Comparison of ENCODE assay signal across 9 cellular contexts in genomic region chr4:142379277-142380051, GRCh38.
A peak's percentile ranks its signal among the peaks of the same experiment; 100 is the strongest.
DNase-seq lines count a peak whose midpoint lies in the region; ATAC-seq, FAIRE-seq and TF ChIP-seq lines count a peak whose summit lies in the region.
"Had no signal": no experiment of that assay in that cellular context is flagged by ENCODE, and none has a peak within 500 bp of the region (broad histone marks: within the 10 kb centered on the region; RNA-seq: fewer than 3 reads in every experiment).

No MANE protein-coding gene starts in this region.

- peak overlapping the region; percentile 99 for H2BK120ac ChIP-seq in trophoblast cell (ENCODE audit: insufficient read depth, low read length, poor library complexity)

- peak overlapping the region; percentile 92 for H2BK5ac ChIP-seq in trophoblast cell (ENCODE audit: low read depth, low read length, poor library complexity)

- H3K23ac ChIP-seq in trophoblast cell (ENCODE audit: low read length) = no peak overlapping the region

- no peaks in the 10 kb centered on the region for H3F3A ChIP-seq in PC-3 (ENCODE audit: low read length, unreplicated experiment)

- H3K79me2 ChIP-seq in PC-3 (ENCODE audit: low read length) = no peaks in the 10 kb centered on the region; the same call in 1 of the 2 replicates
- no peaks in the 10 kb centered on the region for H3K79me2 ChIP-seq in trophoblast cell (ENCODE audit: control insufficient read depth, insufficient read depth, low read length, poor library complexity)

- H2AFZ ChIP-seq in PC-3 (ENCODE audit: low read length) = 0 out of 2 replicates have a peak overlapping the region, but pooled peaks have one; percentile 3
- H2AFZ ChIP-seq in trophoblast cell (ENCODE audit: insufficient read depth, low read length, poor library complexity) = no peak overlapping the region

- intact Hi-C loops in PC-3 (cut with micrococcal nuclease) (loop anchor here (1.0 to 2.0 kb wide), 2 partner anchors 25 to 29 kb away; no protein-coding TSS in a partner anchor), right lobe of liver (cut with DNase I) (no loop called here)

- ATAC-seq in PC-3 = peak; percentile 88
- no peak for ATAC-seq in HG02840 (IDR thresholded peaks at IDR 0.05; ENCODE audit: low FRiP score, unreplicated experiment)
- no peak for ATAC-seq in right lobe of liver
- no peak for ATAC-seq in GM19351 (IDR thresholded peaks at IDR 0.05; ENCODE audit: unreplicated experiment)

- CTCF ChIA-PET in PC-3 (lab: Charles Lee) = no interaction called here

- POLR2A ChIA-PET in PC-3 (lab: Charles Lee; ENCODE audit: unreplicated experiment) = interaction anchor here (0.6 to 1.0 kb wide), 2 partner anchors 26 to 150 kb away, joined by 3 to 4 read pairs; no protein-coding TSS in a partner anchor

- H4K20me1 ChIP-seq in PC-3 (ENCODE audit: low read length) = no peaks in the 10 kb centered on the region

- peaks cover 10% of the 10 kb centered on the region for H3K79me1 ChIP-seq in trophoblast cell (ENCODE audit: low read length)

- peak overlapping the region; percentile 85 for H4K8ac ChIP-seq in trophoblast cell (ENCODE audit: low read depth, low read length)

- peak overlapping the region; percentile 97 for H2AK5ac ChIP-seq in trophoblast cell (ENCODE audit: low read length)

- no CpG with 5 or more reads among the region's 4 CpGs for WGBS in trophoblast cell (ENCODE audit: extremely low coverage, insufficient coverage, insufficient read length)
- WGBS in right lobe of liver (ENCODE audit: insufficient coverage, low coverage, low lambda C conversion rate, missing lambda C conversion rate) = 37% methylated on average over 3 of the region's 4 CpGs

- no peak overlapping the region for H3K4me3 ChIP-seq in PC-3 (ENCODE audit: low read length)
- H3K4me3 ChIP-seq in trophoblast cell (ENCODE audit: low read depth, low read length) = no peak overlapping the region
- H3K4me3 ChIP-seq in right lobe of liver = no peak overlapping the region
- H3K4me3 ChIP-seq: esophagus squamous epithelium had no signal

- H4K12ac ChIP-seq in trophoblast cell (ENCODE audit: low read depth, low read length) = peak overlapping the region; percentile 70

- H3K4ac ChIP-seq in trophoblast cell (ENCODE audit: low read depth, low read length) = peak overlapping the region; percentile 61

- H3K9ac ChIP-seq in PC-3 (ENCODE audit: low read length) (no peak overlapping the region; the same call in 1 of the 2 replicates), trophoblast cell (ENCODE audit: low read length) (no peak overlapping the region)

- TF ChIP-seq POLR2A in right lobe of liver (IDR thresholded peaks at IDR 0.05) = no peak

- H2BK12ac ChIP-seq in trophoblast cell (ENCODE audit: low read length) = peak overlapping the region; percentile 97

- peak overlapping the region; percentile 97 for H4K91ac ChIP-seq in trophoblast cell (ENCODE audit: low read depth, low read length)

- TF ChIP-seq CTCF in PC-3 (conservative IDR thresholded peaks at IDR 0.05; ENCODE audit: low read depth, low read length) (no peak), right lobe of liver (IDR thresholded peaks at IDR 0.05) (no peak)

- DNase-seq in EH (ENCODE audit: low read depth) (peak; percentile 99), PC-3 (peak; percentile 82), trophoblast cell (peak; percentile 74 to 93), SHP77 (lab: John Stamatoyannopoulos, UW) (no peak), right lobe of liver (no peak)
- DNase-seq: esophagus squamous epithelium had no signal

- H3K4me2 ChIP-seq in PC-3 (ENCODE audit: low read length) (peak overlapping the region; percentile 50), trophoblast cell (ENCODE audit: low read length) (peak overlapping the region; percentile 7)

- H3K9me3 ChIP-seq in PC-3 (ENCODE audit: low read length) (no peaks in the 10 kb centered on the region), trophoblast cell (ENCODE audit: insufficient read depth, low read depth, low read length) (no peaks in the 10 kb centered on the region), right lobe of liver (no peaks in the 10 kb centered on the region)
- H3K9me3 ChIP-seq: esophagus squamous epithelium had no signal

- peaks cover 35% of the 10 kb centered on the region for H3K4me1 ChIP-seq in PC-3 (ENCODE audit: insufficient read depth, low read length)
- peaks cover 5 to 7% of the 10 kb centered on the region in 2 experiments for H3K4me1 ChIP-seq in trophoblast cell (ENCODE audit: control insufficient read depth in 1 of 2, insufficient read depth in 2 of 2, low read length in 2 of 2)
- H3K4me1 ChIP-seq in right lobe of liver = no peaks in the 10 kb centered on the region

- H3K9me2 ChIP-seq in PC-3 (replicated peaks; ENCODE audit: low read length) = no peaks in the 10 kb centered on the region

- peak overlapping the region; percentile 94 for H3K14ac ChIP-seq in trophoblast cell (ENCODE audit: low read length)

- 0 out of 2 replicates have a peak, but pooled peaks cover 3% of the 10 kb centered on the region for H3K36me3 ChIP-seq in PC-3 (ENCODE audit: low read depth, low read length)
- no peaks in the 10 kb centered on the region for H3K36me3 ChIP-seq in trophoblast cell (ENCODE audit: control insufficient read depth in 1 of 2, insufficient read depth in 2 of 2, low read length in 2 of 2)
- no peaks in the 10 kb centered on the region for H3K36me3 ChIP-seq in right lobe of liver
- H3K36me3 ChIP-seq: esophagus squamous epithelium had no signal

- no TSS peak for BruUV-seq in PC-3 (replicated peaks; lab: Mats Ljungman, UMichigan)

- peak overlapping the region; percentile 97 for H3K18ac ChIP-seq in trophoblast cell (ENCODE audit: low read length)

- FAIRE-seq in endometrium (lab: Jason Lieb, UNC) = peak; percentile 81

- H3K27me3 ChIP-seq in PC-3 (ENCODE audit: low read length) (no peaks in the 10 kb centered on the region), trophoblast cell (ENCODE audit: insufficient read depth, low read length) (no peaks in the 10 kb centered on the region), right lobe of liver (no peaks in the 10 kb centered on the region)
- H3K27me3 ChIP-seq: esophagus squamous epithelium had no signal

- peak overlapping the region; percentile 50 for H3K27ac ChIP-seq in PC-3 (ENCODE audit: low read length)
- peak overlapping the region; percentile 96 for H3K27ac ChIP-seq in trophoblast cell (ENCODE audit: low read depth, low read length)
- no peak overlapping the region for H3K27ac ChIP-seq in right lobe of liver

Comparison
In these comparisons a context has a peak if more than half of its experiments do, and no peak if none do; other contexts are left out.
1. DNase-seq: peak in EH (single experiment), PC-3 (single experiment) and trophoblast cell (2 of 2); none in SHP77 (0 of 2) and right lobe of liver (0 of 3).
2. H3K27ac ChIP-seq: peak in PC-3 (single experiment) and trophoblast cell (single experiment); none in right lobe of liver (0 of 3).